ENCODE assay signal across 1 cellular context in the genomic region with DNA sequence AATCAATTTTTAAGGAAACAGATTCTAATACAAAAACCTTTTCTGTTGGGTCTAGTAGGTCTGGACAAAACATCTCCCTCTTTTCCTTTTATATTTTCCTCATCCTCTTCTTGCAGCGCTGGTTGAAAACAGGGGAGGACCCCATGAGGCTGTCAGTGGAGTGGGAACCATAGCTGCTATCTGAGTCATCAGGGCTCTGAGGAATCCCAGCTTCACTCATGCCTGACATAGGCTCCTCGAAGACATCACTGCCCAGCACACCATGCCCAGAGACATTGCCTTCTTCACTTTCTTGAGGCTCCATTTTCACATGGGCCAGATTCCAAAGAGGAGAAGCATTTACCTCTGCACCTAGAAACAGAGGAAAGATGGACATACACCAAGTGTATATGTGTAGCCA.
TF ChIP-seq lines count a peak whose summit lies in the region.

No MANE protein-coding gene starts in this region.

TF ChIP-seq in IMR-90, 13 proteins besides CTCF, POLR2A, EP300 and RAD21 (continued from another document):
- TF ChIP-seq, protein P1, sequence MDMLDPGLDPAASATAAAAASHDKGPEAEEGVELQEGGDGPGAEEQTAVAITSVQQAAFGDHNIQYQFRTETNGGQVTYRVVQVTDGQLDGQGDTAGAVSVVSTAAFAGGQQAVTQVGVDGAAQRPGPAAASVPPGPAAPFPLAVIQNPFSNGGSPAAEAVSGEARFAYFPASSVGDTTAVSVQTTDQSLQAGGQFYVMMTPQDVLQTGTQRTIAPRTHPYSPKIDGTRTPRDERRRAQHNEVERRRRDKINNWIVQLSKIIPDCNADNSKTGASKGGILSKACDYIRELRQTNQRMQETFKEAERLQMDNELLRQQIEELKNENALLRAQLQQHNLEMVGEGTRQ (IDR thresholded peaks at IDR 0.05; ENCODE audit: low read depth, low read length), result no peak
- TF ChIP-seq SMC3 (IDR thresholded peaks at IDR 0.05; ENCODE audit: low read depth, low read length) (no peak), ELK1 (IDR thresholded peaks at IDR 0.05; ENCODE audit: borderline replicate concordance, low read depth, low read length) (no peak), MAFK (IDR thresholded peaks at IDR 0.05; ENCODE audit: low read depth, low read length) (no peak), FOS (IDR thresholded peaks at IDR 0.05; ENCODE audit: low read depth, low read length) (no peak), RFX5 (IDR thresholded peaks at IDR 0.05; ENCODE audit: low read depth, low read length) (no peak), BHLHE40 (IDR thresholded peaks at IDR 0.05; ENCODE audit: low read depth, low read length) (no peak)
